10 cellular contexts compared by ENCODE assay signal in genomic region chr18:48735856-48736255, GRCh38.
DNase-seq lines count a peak whose midpoint lies in the region; ATAC-seq, FAIRE-seq and TF ChIP-seq lines count a peak whose summit lies in the region.
"Had no signal": no experiment of that assay in that cellular context is flagged by ENCODE, and none has a peak within 500 bp of the region (broad histone marks: within the 10 kb centered on the region; RNA-seq: fewer than 3 reads in every experiment).

No MANE protein-coding gene starts in this region.

- peaks cover 21% of the 10 kb centered on the region for H3K4me1 ChIP-seq in BLaER1
- peaks cover 42% of the 10 kb centered on the region for H3K4me1 ChIP-seq in SJSA1 (replicated peaks)
- peaks cover 0 to 10% of the 10 kb centered on the region in 2 donors for H3K4me1 ChIP-seq in kidney (ENCODE audit: control insufficient read depth in 1 of 2, insufficient read depth in 1 of 2, low read depth in 1 of 2, low read length in 2 of 2)
- H3K4me1 ChIP-seq in HAP-1: no peaks in the 10 kb centered on the region

- 0 out of 2 replicates have a peak, but pooled peaks cover 7% of the 10 kb centered on the region for H4K20me1 ChIP-seq in BLaER1

- intact Hi-C loops in kidney (cut with DNase I): no loop called here
- intact Hi-C loops in sciatic nerve (cut with DNase I): no loop called here
- intact Hi-C loops in Right ventricle myocardium superior (cut with DNase I): no loop called here

- H3K4me2 ChIP-seq in BLaER1: peak overlapping the region; percentile 31; the same call in 1 of the 2 replicates

- DNase-seq in SJSA1 (ENCODE audit: low read depth in 1 of 2, low spot score in 2 of 2) (peak; percentile 54 to 64), kidney (peak; percentile 11), sciatic nerve (ENCODE audit: low spot score) (no peak), Right ventricle myocardium superior (no peak), HAP-1 (ENCODE audit: low spot score in 2 of 2) (no peak)
- DNase-seq in stimulated activated CD4-positive, alpha-beta T cell treated with anti-CD3 and anti-CD28 coated beads, Interleukin-4, amount 100 ng/mL, for 1 hour: no peak
- DNase-seq: AML-193 had no signal

- H3K27ac ChIP-seq in BLaER1 (no peak overlapping the region), SJSA1 (peak overlapping the region; percentile 21), kidney (ENCODE audit: low read depth in 2 of 2, low read length in 2 of 2) (no peak overlapping the region)
- H3K27ac ChIP-seq: BLaER1 treated with 17β-estradiol and CSF1 and Interleukin-3, amounts not matched to agents 10 nM and 100 nM had no signal

- H3K4me3 ChIP-seq in BLaER1: no peak overlapping the region
- H3K4me3 ChIP-seq in SJSA1: no peak overlapping the region
- no peak overlapping the region for H3K4me3 ChIP-seq in kidney (ENCODE audit: low read length in 2 of 2)
- H3K4me3 ChIP-seq in HAP-1: no peak overlapping the region
- H3K4me3 ChIP-seq: BLaER1 treated with 17β-estradiol and CSF1 and Interleukin-3, amounts not matched to agents 10 nM and 100 nM had no signal

- H3K9ac ChIP-seq in BLaER1 (no peak overlapping the region), kidney (ENCODE audit: low read length in 2 of 2) (no peak overlapping the region)
- H3K9ac ChIP-seq: BLaER1 treated with 17β-estradiol and CSF1 and Interleukin-3, amounts not matched to agents 10 nM and 100 nM had no signal

- ATAC-seq in sciatic nerve (peak; percentile 7), Right ventricle myocardium superior (ENCODE audit: poor library complexity) (no peak)

- no peak for FAIRE-seq in kidney (lab: Jason Lieb, UNC)
- FAIRE-seq: H1 had no signal

- H3K27me3 ChIP-seq in BLaER1: no peaks in the 10 kb centered on the region
- no peaks in the 10 kb centered on the region for H3K27me3 ChIP-seq in SJSA1 (replicated peaks)
- no peaks in the 10 kb centered on the region for H3K27me3 ChIP-seq in HAP-1 (ENCODE audit: low read depth)
- H3K27me3 ChIP-seq: BLaER1 treated with 17β-estradiol and CSF1 and Interleukin-3, amounts not matched to agents 10 nM and 100 nM had no signal

- H3K36me3 ChIP-seq in BLaER1 (no peaks in the 10 kb centered on the region; the same call in 1 of the 2 replicates), SJSA1 (peaks cover 88% of the 10 kb centered on the region), kidney (ENCODE audit: control insufficient read depth in 1 of 2, insufficient read depth in 2 of 2, low read length in 2 of 2) (no peaks in the 10 kb centered on the region), HAP-1 (replicated peaks) (no peaks in the 10 kb centered on the region)

- TF ChIP-seq CTCF in kidney (IDR thresholded peaks at IDR 0.05; ENCODE audit: borderline replicate concordance, extremely low read depth, insufficient read depth): no peak

- in situ Hi-C loops in HAP-1 (cut with MboI; ENCODE audit: low sequenced_read_pairs): no loop called here

- H3K9me3 ChIP-seq in BLaER1 (no peaks in the 10 kb centered on the region), SJSA1 (replicated peaks) (no peaks in the 10 kb centered on the region), kidney (ENCODE audit: control insufficient read depth in 1 of 2, low read length in 2 of 2) (no peaks in the 10 kb centered on the region), HAP-1 (no peaks in the 10 kb centered on the region)
- H3K9me3 ChIP-seq: BLaER1 treated with 17β-estradiol and CSF1 and Interleukin-3, amounts not matched to agents 10 nM and 100 nM had no signal

Comparison
In these comparisons a context has a peak if more than half of its experiments do, and no peak if none do; other contexts are left out.
1. DNase-seq: peak in SJSA1 (2 of 2) and kidney (single experiment); none in sciatic nerve (single experiment), Right ventricle myocardium superior (single experiment), stimulated activated CD4-positive, alpha-beta T cell treated with anti-CD3 and anti-CD28 coated beads, Interleukin-4, amount 100 ng/mL, for 1 hour (single experiment) and HAP-1 (0 of 2).